Comparison of ENCODE assay signal across 1 cellular context in the genomic region with DNA sequence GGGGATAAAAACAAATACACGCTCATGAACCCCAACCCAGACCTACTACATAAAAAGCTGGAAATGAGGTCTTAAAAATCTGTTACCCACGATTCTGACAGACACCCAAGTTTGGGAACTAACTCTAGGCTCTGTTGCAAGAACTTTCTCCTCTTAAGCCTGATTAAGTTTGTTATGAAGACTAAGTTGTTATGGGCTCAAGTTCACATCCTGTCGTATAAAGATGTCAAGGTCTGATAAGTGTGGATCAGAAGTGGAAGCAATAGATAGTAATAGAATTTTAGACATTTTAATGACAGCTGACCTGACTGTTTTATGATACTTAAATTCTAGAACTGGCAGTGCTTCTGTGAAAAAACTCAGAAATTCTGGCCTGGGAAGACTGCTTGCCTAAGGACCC.
TF ChIP-seq lines count a peak whose summit lies in the region.

No MANE protein-coding gene starts in this region.

TF ChIP-seq in K562, 482 proteins besides CTCF, POLR2A, EP300 and RAD21 (continued from another document):
- TF ChIP-seq, protein P1, sequence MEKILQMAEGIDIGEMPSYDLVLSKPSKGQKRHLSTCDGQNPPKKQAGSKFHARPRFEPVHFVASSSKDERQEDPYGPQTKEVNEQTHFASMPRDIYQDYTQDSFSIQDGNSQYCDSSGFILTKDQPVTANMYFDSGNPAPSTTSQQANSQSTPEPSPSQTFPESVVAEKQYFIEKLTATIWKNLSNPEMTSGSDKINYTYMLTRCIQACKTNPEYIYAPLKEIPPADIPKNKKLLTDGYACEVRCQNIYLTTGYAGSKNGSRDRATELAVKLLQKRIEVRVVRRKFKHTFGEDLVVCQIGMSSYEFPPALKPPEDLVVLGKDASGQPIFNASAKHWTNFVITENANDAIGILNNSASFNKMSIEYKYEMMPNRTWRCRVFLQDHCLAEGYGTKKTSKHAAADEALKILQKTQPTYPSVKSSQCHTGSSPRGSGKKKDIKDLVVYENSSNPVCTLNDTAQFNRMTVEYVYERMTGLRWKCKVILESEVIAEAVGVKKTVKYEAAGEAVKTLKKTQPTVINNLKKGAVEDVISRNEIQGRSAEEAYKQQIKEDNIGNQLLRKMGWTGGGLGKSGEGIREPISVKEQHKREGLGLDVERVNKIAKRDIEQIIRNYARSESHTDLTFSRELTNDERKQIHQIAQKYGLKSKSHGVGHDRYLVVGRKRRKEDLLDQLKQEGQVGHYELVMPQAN (IDR thresholded peaks at IDR 0.05; ENCODE audit: borderline replicate concordance) = no peak
- TF ChIP-seq, protein P2, sequence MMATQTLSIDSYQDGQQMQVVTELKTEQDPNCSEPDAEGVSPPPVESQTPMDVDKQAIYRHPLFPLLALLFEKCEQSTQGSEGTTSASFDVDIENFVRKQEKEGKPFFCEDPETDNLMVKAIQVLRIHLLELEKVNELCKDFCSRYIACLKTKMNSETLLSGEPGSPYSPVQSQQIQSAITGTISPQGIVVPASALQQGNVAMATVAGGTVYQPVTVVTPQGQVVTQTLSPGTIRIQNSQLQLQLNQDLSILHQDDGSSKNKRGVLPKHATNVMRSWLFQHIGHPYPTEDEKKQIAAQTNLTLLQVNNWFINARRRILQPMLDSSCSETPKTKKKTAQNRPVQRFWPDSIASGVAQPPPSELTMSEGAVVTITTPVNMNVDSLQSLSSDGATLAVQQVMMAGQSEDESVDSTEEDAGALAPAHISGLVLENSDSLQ (IDR thresholded peaks at IDR 0.05) = peak; percentile 11; the same call in 1 of the 2 replicates
- TF ChIP-seq, protein P3, sequence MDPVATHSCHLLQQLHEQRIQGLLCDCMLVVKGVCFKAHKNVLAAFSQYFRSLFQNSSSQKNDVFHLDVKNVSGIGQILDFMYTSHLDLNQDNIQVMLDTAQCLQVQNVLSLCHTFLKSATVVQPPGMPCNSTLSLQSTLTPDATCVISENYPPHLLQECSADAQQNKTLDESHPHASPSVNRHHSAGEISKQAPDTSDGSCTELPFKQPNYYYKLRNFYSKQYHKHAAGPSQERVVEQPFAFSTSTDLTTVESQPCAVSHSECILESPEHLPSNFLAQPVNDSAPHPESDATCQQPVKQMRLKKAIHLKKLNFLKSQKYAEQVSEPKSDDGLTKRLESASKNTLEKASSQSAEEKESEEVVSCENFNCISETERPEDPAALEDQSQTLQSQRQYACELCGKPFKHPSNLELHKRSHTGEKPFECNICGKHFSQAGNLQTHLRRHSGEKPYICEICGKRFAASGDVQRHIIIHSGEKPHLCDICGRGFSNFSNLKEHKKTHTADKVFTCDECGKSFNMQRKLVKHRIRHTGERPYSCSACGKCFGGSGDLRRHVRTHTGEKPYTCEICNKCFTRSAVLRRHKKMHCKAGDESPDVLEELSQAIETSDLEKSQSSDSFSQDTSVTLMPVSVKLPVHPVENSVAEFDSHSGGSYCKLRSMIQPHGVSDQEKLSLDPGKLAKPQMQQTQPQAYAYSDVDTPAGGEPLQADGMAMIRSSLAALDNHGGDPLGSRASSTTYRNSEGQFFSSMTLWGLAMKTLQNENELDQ (CRISPR knock-in tag; IDR thresholded peaks at IDR 0.05; ENCODE audit: borderline replicate concordance) = no peak
- TF ChIP-seq CBFA2T2 (conservative IDR thresholded peaks at IDR 0.05) (0 out of 2 replicates have a peak, but pooled peaks have one; percentile 9), ZFPM2 (CRISPR knock-in tag; IDR thresholded peaks at IDR 0.05) (no peak), HNRNPUL1 (IDR thresholded peaks at IDR 0.05; ENCODE audit: low read length) (no peak), SPI1 (IDR thresholded peaks at IDR 0.05; ENCODE audit: borderline replicate concordance, low read depth, low read length) (no peak), ZNF175 (CRISPR knock-in tag; IDR thresholded peaks at IDR 0.05; ENCODE audit: low read depth) (no peak)
- TF ChIP-seq, protein P4, sequence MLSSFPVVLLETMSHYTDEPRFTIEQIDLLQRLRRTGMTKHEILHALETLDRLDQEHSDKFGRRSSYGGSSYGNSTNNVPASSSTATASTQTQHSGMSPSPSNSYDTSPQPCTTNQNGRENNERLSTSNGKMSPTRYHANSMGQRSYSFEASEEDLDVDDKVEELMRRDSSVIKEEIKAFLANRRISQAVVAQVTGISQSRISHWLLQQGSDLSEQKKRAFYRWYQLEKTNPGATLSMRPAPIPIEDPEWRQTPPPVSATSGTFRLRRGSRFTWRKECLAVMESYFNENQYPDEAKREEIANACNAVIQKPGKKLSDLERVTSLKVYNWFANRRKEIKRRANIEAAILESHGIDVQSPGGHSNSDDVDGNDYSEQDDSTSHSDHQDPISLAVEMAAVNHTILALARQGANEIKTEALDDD (IDR thresholded peaks at IDR 0.05) = peak; percentile 86
